7 cellular contexts compared by ENCODE assay signal in the genomic region with DNA sequence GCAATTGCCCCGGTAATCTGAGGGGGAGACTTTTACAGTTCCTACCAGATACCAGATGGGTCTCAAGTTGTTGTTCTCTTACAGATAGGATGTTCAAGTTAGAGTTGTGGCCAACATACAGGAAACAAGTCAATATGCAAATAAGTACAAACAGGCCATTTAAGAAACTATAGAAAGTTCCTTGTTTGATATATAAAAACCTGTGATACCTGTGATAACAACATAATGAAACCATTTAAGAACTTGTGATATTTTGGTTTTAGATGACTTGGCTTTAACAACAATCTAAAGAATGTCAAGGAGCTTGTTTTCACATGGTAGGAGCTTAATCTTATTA. TPM values are rescaled to one million over a fixed set of nuclear protein-coding genes. Genes with fewer than 3 reads are reported as not detected.
A peak's percentile ranks its signal among the peaks of the same experiment; 100 is the strongest.
DNase-seq lines count a peak whose midpoint lies in the region; ATAC-seq and TF ChIP-seq lines count a peak whose summit lies in the region.

No MANE protein-coding gene starts in this region.

- peaks cover 54% of the 10 kb centered on the region for H3K36me3 Mint-ChIP-seq in activated T-helper 2 cell treated with anti-CD3 and anti-CD28 coated beads, Interferon-gamma antibody, Interleukin-2, Interleukin-4, amounts not matched to agents 10 μg/mL and 5 μg/mL and 100 μg/mL, durations not matched to agents 14 hours and 24 hours and 36 hours (ENCODE audit: low read depth)
- peaks cover 6% of the 10 kb centered on the region for H3K36me3 Mint-ChIP-seq in stimulated activated memory B cell treated with anti-CD40 and anti-IgM and Interleukin-4, amounts not matched to agents 10 μg/mL and 1 μg/mL and 100 μg/mL, for 72 hours

- peaks cover 56% of the 10 kb centered on the region for H3K4me1 Mint-ChIP-seq in activated T-helper 2 cell treated with anti-CD3 and anti-CD28 coated beads, Interferon-gamma antibody, Interleukin-2, Interleukin-4, amounts not matched to agents 10 μg/mL and 5 μg/mL and 100 μg/mL, durations not matched to agents 14 hours and 24 hours and 36 hours (ENCODE audit: low read depth)
- H3K4me1 Mint-ChIP-seq in stimulated activated memory B cell treated with anti-CD40 and anti-IgM and Interleukin-4, amounts not matched to agents 10 μg/mL and 1 μg/mL and 100 μg/mL, for 72 hours = peaks cover 45% of the 10 kb centered on the region

- no peaks in the 10 kb centered on the region for H3K9me3 Mint-ChIP-seq in activated T-helper 2 cell treated with anti-CD3 and anti-CD28 coated beads, Interferon-gamma antibody, Interleukin-2, Interleukin-4, amounts not matched to agents 10 μg/mL and 5 μg/mL and 100 μg/mL, durations not matched to agents 14 hours and 24 hours and 36 hours
- H3K9me3 Mint-ChIP-seq in stimulated activated memory B cell treated with anti-CD40 and anti-IgM and Interleukin-4, amounts not matched to agents 10 μg/mL and 1 μg/mL and 100 μg/mL, for 72 hours = no peaks in the 10 kb centered on the region

- TF ChIP-seq EP300 in gastroesophageal sphincter (IDR thresholded peaks at IDR 0.05) = no peak

- no peaks in the 10 kb centered on the region for H3K27me3 Mint-ChIP-seq in activated T-helper 2 cell treated with anti-CD3 and anti-CD28 coated beads, Interferon-gamma antibody, Interleukin-2, Interleukin-4, amounts not matched to agents 10 μg/mL and 5 μg/mL and 100 μg/mL, durations not matched to agents 14 hours and 24 hours and 36 hours (ENCODE audit: low read depth)
- no peaks in the 10 kb centered on the region for H3K27me3 Mint-ChIP-seq in stimulated activated memory B cell treated with anti-CD40 and anti-IgM and Interleukin-4, amounts not matched to agents 10 μg/mL and 1 μg/mL and 100 μg/mL, for 72 hours

- H3K27ac ChIP-seq in gastroesophageal sphincter = peak overlapping the region in 1 of 4 donors; percentile 10

- TF ChIP-seq POLR2A in gastroesophageal sphincter (IDR thresholded peaks at IDR 0.05) = no peak

- H3K27me3 ChIP-seq in gastroesophageal sphincter = no peaks in the 10 kb centered on the region

- ATAC-seq in GM19035 (IDR thresholded peaks at IDR 0.05; ENCODE audit: unreplicated experiment) = peak; percentile 62
- peak; percentile 49 for ATAC-seq in HG02981 (IDR thresholded peaks at IDR 0.05; ENCODE audit: unreplicated experiment)
- peak; percentile 80 for ATAC-seq in stimulated activated memory B cell treated with anti-CD40 and anti-IgM and Interleukin-4, amounts not matched to agents 10 μg/mL and 1 μg/mL and 100 μg/mL, for 72 hours
- no peak for ATAC-seq in gastroesophageal sphincter

- H3K4me1 ChIP-seq in gastroesophageal sphincter = peaks cover 5 to 33% (median 11%) of the 10 kb centered on the region in 3 donors

- intact Hi-C loops in activated T-helper 2 cell treated with anti-CD3 and anti-CD28 coated beads, Interferon-gamma antibody, Interleukin-2, Interleukin-4, amounts not matched to agents 10 μg/mL and 5 μg/mL and 100 μg/mL, durations not matched to agents 14 hours and 24 hours and 36 hours (cut with micrococcal nuclease) = loop anchor here (1.0 kb wide), 1 partner anchor 16 kb away; no protein-coding TSS in a partner anchor

- peaks cover 0 to 22% of the 10 kb centered on the region in 2 donors for H3K36me3 ChIP-seq in gastroesophageal sphincter

- H3K9me3 ChIP-seq in gastroesophageal sphincter = no peaks in the 10 kb centered on the region

- no peak for DNase-seq in activated T-helper 2 cell treated with anti-CD3 and anti-CD28 coated beads, Interferon-gamma antibody, Interleukin-2, Interleukin-4, amounts not matched to agents 10 μg/mL and 5 μg/mL and 100 μg/mL, durations not matched to agents 14 hours and 24 hours and 36 hours (ENCODE audit: low spot score)
- DNase-seq in SK-N-DZ (ENCODE audit: low spot score) (no peak), HCEC 1CT (no peak)

- TF ChIP-seq CTCF in gastroesophageal sphincter (IDR thresholded peaks at IDR 0.05) = no peak

- no peak overlapping the region for H3K4me3 ChIP-seq in gastroesophageal sphincter

- peak overlapping the region; percentile 98 for H3K27ac Mint-ChIP-seq in activated T-helper 2 cell treated with anti-CD3 and anti-CD28 coated beads, Interferon-gamma antibody, Interleukin-2, Interleukin-4, amounts not matched to agents 10 μg/mL and 5 μg/mL and 100 μg/mL, durations not matched to agents 14 hours and 24 hours and 36 hours
- H3K27ac Mint-ChIP-seq in stimulated activated memory B cell treated with anti-CD40 and anti-IgM and Interleukin-4, amounts not matched to agents 10 μg/mL and 1 μg/mL and 100 μg/mL, for 72 hours = peak overlapping the region; percentile 78

- WGBS in gastroesophageal sphincter (ENCODE audit: low coverage in 1 of 2), 2 donors = 50 to 83% methylated on average over 1 of the region's 1 CpG

- peak overlapping the region; percentile 68 for H3K4me3 Mint-ChIP-seq in activated T-helper 2 cell treated with anti-CD3 and anti-CD28 coated beads, Interferon-gamma antibody, Interleukin-2, Interleukin-4, amounts not matched to agents 10 μg/mL and 5 μg/mL and 100 μg/mL, durations not matched to agents 14 hours and 24 hours and 36 hours (ENCODE audit: low read depth)
- H3K4me3 Mint-ChIP-seq in stimulated activated memory B cell treated with anti-CD40 and anti-IgM and Interleukin-4, amounts not matched to agents 10 μg/mL and 1 μg/mL and 100 μg/mL, for 72 hours = no peak overlapping the region

RNA-seq across cellular contexts. Expression of a gene that starts 16.8 kb away (rescaled TPM):
- 42.9 and 46.8 TPM in 2 replicates for total RNA-seq in activated T-helper 2 cell treated with anti-CD3 and anti-CD28 coated beads, Interferon-gamma antibody, Interleukin-2, Interleukin-4, amounts not matched to agents 10 μg/mL and 5 μg/mL and 100 μg/mL, durations not matched to agents 14 hours and 24 hours and 36 hours
- 20.9 and 26.2 TPM in 2 replicates for polyA plus RNA-seq in SK-N-DZ (2014; cell fraction: cytosol; rRNA removed)
- 11.4 and 11.9 TPM in 2 replicates for polyA plus RNA-seq in SK-N-DZ (2014; cell fraction: nucleus; rRNA removed)
- total RNA-seq in gastroesophageal sphincter = 10 to 100 TPM; 36.1 to 48.3 (median 41.7) TPM
